In the genomic region with DNA sequence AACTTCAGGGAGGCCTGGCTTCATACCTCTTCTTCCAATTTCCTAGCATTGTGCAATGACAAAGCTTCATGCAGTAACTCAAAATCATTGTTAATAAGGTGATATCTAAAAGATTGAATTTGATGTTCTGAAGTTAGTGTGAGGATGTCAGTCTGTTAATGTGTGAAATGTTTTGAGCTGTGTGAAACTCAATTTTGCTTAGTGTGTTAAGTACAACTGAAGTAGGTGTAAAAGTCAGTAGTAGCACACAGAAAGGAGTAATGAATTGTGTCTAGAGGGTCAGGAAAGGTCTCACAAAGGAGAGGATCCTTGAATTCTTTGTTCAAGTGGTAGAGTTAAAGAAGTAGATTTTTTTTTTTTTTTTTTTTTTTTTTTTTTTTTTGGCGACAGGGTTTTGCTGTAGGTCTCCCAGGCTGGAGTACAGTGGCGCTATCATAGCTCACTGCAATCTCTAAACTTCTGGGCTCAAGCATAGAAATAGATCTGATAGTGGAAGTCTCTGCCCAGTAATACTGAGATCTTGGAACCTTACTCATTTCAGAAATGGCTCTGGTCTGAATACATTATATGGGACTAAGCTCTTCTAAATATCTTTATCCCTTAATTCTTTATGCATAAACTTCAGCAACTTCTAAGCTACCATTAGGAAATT, we compare ENCODE assay signal across 12 cellular contexts.
DNase-seq lines count a peak whose midpoint lies in the region; ATAC-seq, FAIRE-seq and TF ChIP-seq lines count a peak whose summit lies in the region.
"Had no signal": no experiment of that assay in that cellular context is flagged by ENCODE, and none has a peak within 500 bp of the region (broad histone marks: within the 10 kb centered on the region; RNA-seq: fewer than 3 reads in every experiment).

No MANE protein-coding gene starts in this region.

- no peak for DNase-seq in activated CD4-positive, alpha-beta T cell treated with anti-CD3 and anti-CD28 coated beads, Interleukin-2, amount 10 ng/mL, durations not matched to agents 24 days and 14 days
- no peak for DNase-seq in activated CD4-positive, alpha-beta T cell treated with anti-CD3 and anti-CD28 coated beads for 48 hours
- DNase-seq in H54 (ENCODE audit: insufficient read length, low spot score) (no peak), trophoblast cell (no peak), ascending aorta (ENCODE audit: low spot score in 2 of 2) (no peak), mesenteric fat pad (ENCODE audit: low spot score) (no peak), HAP-1 (ENCODE audit: low spot score in 2 of 2) (no peak)
- DNase-seq: activated CD4-positive, CD25-positive, alpha-beta regulatory T cell; body of pancreas had no signal

- FAIRE-seq in H54 (lab: Jason Lieb, UNC) = peak; percentile 27
- FAIRE-seq: A549 had no signal

- H2BK120ac ChIP-seq in trophoblast cell (ENCODE audit: insufficient read depth, low read length, poor library complexity) = no peak overlapping the region

- H3K27ac ChIP-seq in trophoblast cell (ENCODE audit: low read depth, low read length) = no peak overlapping the region
- H3K27ac ChIP-seq in ascending aorta = no peak overlapping the region
- H3K27ac ChIP-seq: A549, body of pancreas, KMS-11 had no signal

- H3K9me3 ChIP-seq in trophoblast cell (ENCODE audit: insufficient read depth, low read depth, low read length) = no peaks in the 10 kb centered on the region
- H3K9me3 ChIP-seq in ascending aorta = no peaks in the 10 kb centered on the region
- no peaks in the 10 kb centered on the region for H3K9me3 ChIP-seq in HAP-1
- H3K9me3 ChIP-seq: A549, body of pancreas had no signal

- H3K4me3 Mint-ChIP-seq in activated CD4-positive, alpha-beta T cell treated with anti-CD3 and anti-CD28 coated beads, Interleukin-2, amount 10 ng/mL, durations not matched to agents 24 days and 14 days = no peak overlapping the region

- peaks cover 49% of the 10 kb centered on the region for H3K4me1 Mint-ChIP-seq in activated CD4-positive, alpha-beta T cell treated with anti-CD3 and anti-CD28 coated beads, Interleukin-2, amount 10 ng/mL, durations not matched to agents 24 days and 14 days

- H3K36me3 ChIP-seq in trophoblast cell (ENCODE audit: control insufficient read depth in 1 of 2, insufficient read depth in 2 of 2, low read length in 2 of 2) (no peaks in the 10 kb centered on the region), ascending aorta (no peaks in the 10 kb centered on the region), HAP-1 (replicated peaks) (no peaks in the 10 kb centered on the region)

- no peak overlapping the region for H3K14ac ChIP-seq in trophoblast cell (ENCODE audit: low read length)

- H2BK5ac ChIP-seq in trophoblast cell (ENCODE audit: low read depth, low read length, poor library complexity) = no peak overlapping the region

- H3K23ac ChIP-seq in trophoblast cell (ENCODE audit: low read length) = no peak overlapping the region

- H3K9me3 Mint-ChIP-seq in activated CD4-positive, alpha-beta T cell treated with anti-CD3 and anti-CD28 coated beads, Interleukin-2, amount 10 ng/mL, durations not matched to agents 24 days and 14 days = peaks cover 6% of the 10 kb centered on the region

- peaks cover 37% of the 10 kb centered on the region for H3K36me3 Mint-ChIP-seq in activated CD4-positive, alpha-beta T cell treated with anti-CD3 and anti-CD28 coated beads, Interleukin-2, amount 10 ng/mL, durations not matched to agents 24 days and 14 days (ENCODE audit: low read depth)

- H3K27me3 Mint-ChIP-seq in activated CD4-positive, alpha-beta T cell treated with anti-CD3 and anti-CD28 coated beads, Interleukin-2, amount 10 ng/mL, durations not matched to agents 24 days and 14 days = no peaks in the 10 kb centered on the region

- peaks cover 4% of the 10 kb centered on the region for H3K79me1 ChIP-seq in trophoblast cell (ENCODE audit: low read length)

- H3K4me3 ChIP-seq in trophoblast cell (ENCODE audit: low read depth, low read length) (no peak overlapping the region), ascending aorta (no peak overlapping the region), HAP-1 (no peak overlapping the region)
- H3K4me3 ChIP-seq: A549, body of pancreas had no signal

- in situ Hi-C loops in HAP-1 (cut with MboI; ENCODE audit: low sequenced_read_pairs) = no loop called here

- no peak overlapping the region for H4K8ac ChIP-seq in trophoblast cell (ENCODE audit: low read depth, low read length)

- no peak for TF ChIP-seq POLR2A in H54 (IDR thresholded peaks at IDR 0.05; ENCODE audit: low read depth, low read length)

- H3K18ac ChIP-seq in trophoblast cell (ENCODE audit: low read length) = no peak overlapping the region

- WGBS in trophoblast cell (ENCODE audit: extremely low coverage, insufficient coverage, insufficient read length) = no CpG with 5 or more reads among the region's 2 CpGs

- H3K9ac ChIP-seq in trophoblast cell (ENCODE audit: low read length) = no peak overlapping the region
- H3K9ac ChIP-seq: KMS-11 had no signal

- no peak overlapping the region for H2AFZ ChIP-seq in trophoblast cell (ENCODE audit: insufficient read depth, low read length, poor library complexity)

- peak overlapping the region; percentile 62 for H3K27ac Mint-ChIP-seq in activated CD4-positive, alpha-beta T cell treated with anti-CD3 and anti-CD28 coated beads, Interleukin-2, amount 10 ng/mL, durations not matched to agents 24 days and 14 days

- no peak overlapping the region for H4K91ac ChIP-seq in trophoblast cell (ENCODE audit: low read depth, low read length)

- H3K79me2 ChIP-seq in trophoblast cell (ENCODE audit: control insufficient read depth, insufficient read depth, low read length, poor library complexity) = peaks cover 6% of the 10 kb centered on the region

- no peak for TF ChIP-seq CTCF in ascending aorta (IDR thresholded peaks at IDR 0.05)

- H3K4ac ChIP-seq in trophoblast cell (ENCODE audit: low read depth, low read length) = peak overlapping the region; percentile 33

- H3K4me1 ChIP-seq in trophoblast cell (ENCODE audit: control insufficient read depth in 1 of 2, insufficient read depth in 2 of 2, low read length in 2 of 2) (peaks cover 7 to 13% of the 10 kb centered on the region in 2 experiments), ascending aorta (no peaks in the 10 kb centered on the region), HAP-1 (peaks cover 31% of the 10 kb centered on the region)
- H3K4me1 ChIP-seq: body of pancreas had no signal

- H3K4me2 ChIP-seq in trophoblast cell (ENCODE audit: low read length) = no peak overlapping the region
- H3K4me2 ChIP-seq: A549, KMS-11 had no signal

- intact Hi-C loops in activated CD4-positive, alpha-beta T cell treated with anti-CD3 and anti-CD28 coated beads, Interleukin-2, amount 10 ng/mL, durations not matched to agents 24 days and 14 days (cut with micrococcal nuclease) = loop anchor here (1.0 to 10.0 kb wide), 4 partner anchors 14 to 272 kb away; no protein-coding TSS in a partner anchor
- intact Hi-C loops in ascending aorta (cut with DNase I) = no loop called here

- ATAC-seq in HG03439 (IDR thresholded peaks at IDR 0.05; ENCODE audit: unreplicated experiment) = peak; percentile 72
- ATAC-seq: A549, body of pancreas had no signal

- no peak overlapping the region for H2BK12ac ChIP-seq in trophoblast cell (ENCODE audit: low read length)

- no peak overlapping the region for H2AK5ac ChIP-seq in trophoblast cell (ENCODE audit: low read length)

- no peak overlapping the region for H4K12ac ChIP-seq in trophoblast cell (ENCODE audit: low read depth, low read length)

- H3K27me3 ChIP-seq in trophoblast cell (ENCODE audit: insufficient read depth, low read length) (no peaks in the 10 kb centered on the region), ascending aorta (no peaks in the 10 kb centered on the region), HAP-1 (ENCODE audit: low read depth) (no peaks in the 10 kb centered on the region)
- H3K27me3 ChIP-seq: body of pancreas had no signal
